8 cellular contexts compared by ENCODE assay signal in the genomic region with DNA sequence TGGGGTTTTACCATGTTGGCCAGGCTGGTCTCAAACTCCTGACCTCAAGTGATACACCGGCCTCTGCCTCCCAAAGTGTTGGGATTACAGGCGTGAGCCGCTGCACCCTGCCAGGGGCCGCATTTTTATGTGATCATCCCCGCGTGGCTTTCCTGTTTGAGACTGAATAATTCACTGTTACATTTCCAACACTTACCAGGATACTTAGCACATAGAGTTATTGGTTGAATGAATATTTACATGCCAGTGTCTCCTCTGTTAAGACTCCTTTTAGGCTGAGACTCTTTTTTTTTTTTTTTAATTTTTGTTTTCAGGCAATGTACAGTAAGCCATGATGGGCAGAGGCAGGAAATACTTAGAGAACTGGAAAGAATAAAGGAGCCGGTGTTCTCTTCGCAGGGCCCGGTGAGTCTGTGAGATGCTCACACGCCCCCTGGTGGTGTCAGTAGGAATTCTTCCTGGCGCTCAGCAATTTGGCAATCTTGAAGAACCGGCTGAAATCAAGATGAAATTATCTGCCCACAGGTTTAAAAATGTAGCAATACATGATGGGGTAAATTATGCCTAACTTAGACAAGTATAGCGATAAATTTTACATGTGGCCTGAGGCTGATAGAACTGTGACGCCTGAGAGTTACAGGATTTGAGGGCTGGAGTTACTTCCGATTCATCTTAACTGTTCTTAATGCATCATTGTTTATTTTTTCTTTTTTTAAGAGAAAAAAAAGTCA. TPM values are rescaled to one million over a fixed set of nuclear protein-coding genes. Genes with fewer than 3 reads are reported as not detected.
DNase-seq lines count a peak whose midpoint lies in the region; ATAC-seq and TF ChIP-seq lines count a peak whose summit lies in the region.

No MANE protein-coding gene starts in this region.

- DNase-seq in GM04504 (ENCODE audit: low read depth) (peak; percentile 64), NCI-H1092 treated with DMSO at 0.1 percent for 48 hours (lab: John Stamatoyannopoulos, UW) (peak; percentile 66), head of caudate nucleus (peak; percentile 78 to 96 (median 89)), posterior vena cava (ENCODE audit: low spot score) (peak; percentile 91), upper lobe of left lung (peak in 1 of 2 donors; percentile 87)

- no peak overlapping the region for H3K4me3 Mint-ChIP-seq in activated naive CD8-positive, alpha-beta T cell

- no peak overlapping the region for H3K4me2 ChIP-seq in SU-DHL-6 (ENCODE audit: low read depth, low read length, poor library complexity, severe bottlenecking)

- TF ChIP-seq CTCF in SU-DHL-6 (IDR thresholded peaks at IDR 0.05; ENCODE audit: insufficient read depth, low read length, poor library complexity, severe bottlenecking) (peak; percentile 69), upper lobe of left lung (IDR thresholded peaks at IDR 0.05) (peak; percentile 73 to 95 (median 82))

- TF ChIP-seq POLR2A in upper lobe of left lung (IDR thresholded peaks at IDR 0.05): no peak

- ATAC-seq in upper lobe of left lung (ENCODE audit: low FRiP score in 2 of 2) (peak; percentile 87 to 93), GM21360 (IDR thresholded peaks at IDR 0.05; ENCODE audit: unreplicated experiment) (no peak)

- no peak for TF ChIP-seq EP300 in upper lobe of left lung (IDR thresholded peaks at IDR 0.05)

- H2AFZ ChIP-seq in SU-DHL-6 (ENCODE audit: low read depth, low read length, severe bottlenecking): no peak overlapping the region

- no peaks in the 10 kb centered on the region for H3K79me2 ChIP-seq in SU-DHL-6 (ENCODE audit: insufficient read depth, low read length)

- no peak overlapping the region for H3K9ac ChIP-seq in SU-DHL-6 (ENCODE audit: low read length)

- no peaks in the 10 kb centered on the region for H3K9me3 ChIP-seq in SU-DHL-6 (ENCODE audit: insufficient read depth, low read length)
- H3K9me3 ChIP-seq in upper lobe of left lung: no peaks in the 10 kb centered on the region

- H3K27ac Mint-ChIP-seq in activated naive CD8-positive, alpha-beta T cell: peak overlapping the region; percentile 77

- H3K36me3 ChIP-seq in SU-DHL-6 (ENCODE audit: low read length) (no peaks in the 10 kb centered on the region), upper lobe of left lung (no peaks in the 10 kb centered on the region)

- no peaks in the 10 kb centered on the region for H3K9me3 Mint-ChIP-seq in activated naive CD8-positive, alpha-beta T cell (ENCODE audit: low read depth)

- H3K4me3 ChIP-seq in SU-DHL-6 (ENCODE audit: insufficient read depth, low read length, poor library complexity, severe bottlenecking): no peak overlapping the region
- no peak overlapping the region for H3K4me3 ChIP-seq in upper lobe of left lung

- WGBS in upper lobe of left lung, 2 donors: 12 to 16% methylated on average over 15 of the region's 15 CpGs

- no peaks in the 10 kb centered on the region for H3K27me3 ChIP-seq in SU-DHL-6 (ENCODE audit: low read length)
- no peaks in the 10 kb centered on the region for H3K27me3 ChIP-seq in upper lobe of left lung

- no peaks in the 10 kb centered on the region for H3K36me3 Mint-ChIP-seq in activated naive CD8-positive, alpha-beta T cell

- no peak overlapping the region for H3K27ac ChIP-seq in SU-DHL-6 (ENCODE audit: low read depth, low read length)
- no peak overlapping the region for H3K27ac ChIP-seq in upper lobe of left lung

- no peaks in the 10 kb centered on the region for H3K27me3 Mint-ChIP-seq in activated naive CD8-positive, alpha-beta T cell

- H3K4me1 Mint-ChIP-seq in activated naive CD8-positive, alpha-beta T cell (ENCODE audit: low read depth): peaks cover 7% of the 10 kb centered on the region

- H3F3A ChIP-seq in SU-DHL-6 (ENCODE audit: insufficient read depth): peaks cover 2% of the 10 kb centered on the region

- H3K4me1 ChIP-seq in upper lobe of left lung: peaks cover 0 to 13% (median 5%) of the 10 kb centered on the region in 4 donors

- intact Hi-C loops in head of caudate nucleus (cut with DNase I): no loop called here
- intact Hi-C loops in posterior vena cava (cut with DNase I): no loop called here

- no peaks in the 10 kb centered on the region for H4K20me1 ChIP-seq in SU-DHL-6 (ENCODE audit: low read depth, low read length)

- H3K9me2 ChIP-seq in SU-DHL-6 (replicated peaks; ENCODE audit: insufficient read depth, low read length): no peaks in the 10 kb centered on the region

RNA-seq across cellular contexts. Expression of a gene that starts 7.6 kb away (rescaled TPM):
- total RNA-seq in posterior vena cava (10 to 100 TPM; 44.8 to 46.6 TPM), upper lobe of left lung (100 to 1,000 TPM in 4 of 6 donors, 10 to 100 TPM in 2; 72.4 to 248 (median 173) TPM)

RNA-seq across cellular contexts. Expression of a gene that starts 13.2 kb away (rescaled TPM):
- total RNA-seq in posterior vena cava (1 to 10 TPM; 4.5 TPM), upper lobe of left lung (1 to 10 TPM; 5.1 to 9.4 (median 6.4) TPM)

RNA-seq across cellular contexts. Expression of a gene that starts 54.2 kb away (rescaled TPM):
- total RNA-seq in posterior vena cava (1 to 10 TPM; 8.6 to 8.9 TPM), upper lobe of left lung (10 to 100 TPM in 1 of 6 donors, 1 to 10 TPM in 5; 3.9 to 11.0 (median 5.1) TPM)
